1 cellular context compared by ENCODE assay signal in genomic region chr12:2101359-2101758, GRCh38.
TF ChIP-seq lines count a peak whose summit lies in the region.

No MANE protein-coding gene starts in this region.

TF ChIP-seq in IMR-90, 13 proteins besides CTCF, POLR2A, EP300 and RAD21:
- TF ChIP-seq MXI1 (IDR thresholded peaks at IDR 0.05; ENCODE audit: borderline replicate concordance, low read depth, low read length): no peak
- no peak for TF ChIP-seq USF2 (IDR thresholded peaks at IDR 0.05; ENCODE audit: low read depth, low read length)
- TF ChIP-seq CHD1 (IDR thresholded peaks at IDR 0.05; ENCODE audit: low read depth, low read length): no peak
- TF ChIP-seq ELK1 (IDR thresholded peaks at IDR 0.05; ENCODE audit: borderline replicate concordance, low read depth, low read length): no peak
